ENCODE assay signal across 8 cellular contexts in the genomic region with DNA sequence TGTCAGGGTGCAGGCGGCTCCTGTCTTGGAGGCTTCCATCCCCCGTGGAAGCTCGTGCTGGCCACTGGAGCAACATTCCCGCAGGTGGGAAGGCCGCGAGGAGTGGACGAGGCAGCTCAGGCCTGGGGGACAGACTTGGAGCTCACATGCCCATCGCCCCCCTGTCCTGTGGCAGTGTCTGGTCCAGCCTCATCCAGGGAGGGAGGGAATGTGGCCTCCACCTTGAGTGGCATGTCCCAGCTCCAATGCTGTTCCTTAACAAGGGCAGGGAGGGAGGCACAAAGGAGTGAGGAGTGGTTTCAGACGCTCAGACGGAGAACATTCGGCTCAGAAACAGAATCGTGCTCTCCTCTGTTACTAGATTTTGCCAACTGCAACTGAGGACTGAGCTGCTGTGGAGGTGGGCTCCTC.
DNase-seq lines count a peak whose midpoint lies in the region; ATAC-seq and TF ChIP-seq lines count a peak whose summit lies in the region.

No MANE protein-coding gene starts in this region.

- ATAC-seq in Right ventricle myocardium superior (ENCODE audit: poor library complexity), result peak; percentile 7
- no peak for ATAC-seq in GM21717 (IDR thresholded peaks at IDR 0.05; ENCODE audit: unreplicated experiment)

- H3K9ac ChIP-seq in endocrine pancreas (ENCODE audit: control insufficient read depth, insufficient read depth, low read length), result peak overlapping the region; percentile 16

- H3K36me3 ChIP-seq in endocrine pancreas (ENCODE audit: control insufficient read depth, insufficient read depth, low read length) (no peaks in the 10 kb centered on the region), transverse colon (no peaks in the 10 kb centered on the region)

- TF ChIP-seq CTCF in transverse colon (IDR thresholded peaks at IDR 0.05), result no peak

- DNase-seq in Right ventricle myocardium superior (no peak), cardiac septum (ENCODE audit: low spot score) (no peak), RPMI7951 (ENCODE audit: low read depth) (peak; percentile 83), midbrain (lab: John Stamatoyannopoulos, UW) (peak; percentile 65), transverse colon (peak; percentile 33), SKM-1 treated with dmso at 0.1 percent for 144 hours (lab: John Stamatoyannopoulos, UW; ENCODE audit: unreplicated experiment) (no peak)

- intact Hi-C loops in Right ventricle myocardium superior (cut with DNase I) (no loop called here), cardiac septum (cut with DNase I) (loop anchor here (5.0 kb wide), 1 partner anchor 40 kb away; no protein-coding TSS in a partner anchor), transverse colon (cut with DNase I; ENCODE audit: low total_unique reads) (no loop called here)

- TF ChIP-seq EP300 in transverse colon (IDR thresholded peaks at IDR 0.05; ENCODE audit: low read depth), result no peak

- H3K27ac ChIP-seq in transverse colon, result peak overlapping the region; percentile 85 to 88 (median 86)

- in situ Hi-C loops in transverse colon (cut with MboI; ENCODE audit: low pct_ligation_motif_present in 1 of 4, low pct_unique_long_range_greater_than_20kb in 1 of 4, low sequenced_read_pairs in 3 of 4), result no loop called here

- 66% methylated on average over 12 of the region's 12 CpGs; no CpG with 5 or more reads in 1 of the 2 donors for WGBS in transverse colon (ENCODE audit: low coverage in 1 of 2), 2 donors

- TF ChIP-seq POLR2A in transverse colon (IDR thresholded peaks at IDR 0.05), result no peak

- no peaks in the 10 kb centered on the region for H3K9me3 ChIP-seq in endocrine pancreas (ENCODE audit: control insufficient read depth, low read length)
- H3K9me3 ChIP-seq in transverse colon, result no peaks in the 10 kb centered on the region

- no peaks in the 10 kb centered on the region for H3K4me1 ChIP-seq in endocrine pancreas (ENCODE audit: control insufficient read depth, insufficient read depth, low read length)
- peaks cover 15 to 20% (median 17%) of the 10 kb centered on the region in 4 donors for H3K4me1 ChIP-seq in transverse colon

- no peaks in the 10 kb centered on the region for H3K27me3 ChIP-seq in endocrine pancreas (ENCODE audit: control insufficient read depth, insufficient read depth, low read length)
- H3K27me3 ChIP-seq in transverse colon, result no peaks in the 10 kb centered on the region

- H3K4me3 ChIP-seq in endocrine pancreas (ENCODE audit: control insufficient read depth, insufficient read depth, low read length) (peak overlapping the region; percentile 48), transverse colon (peak overlapping the region in 3 of 4 donors; percentile 31 to 56 (median 35))

Comparison
In these comparisons a context has a peak if more than half of its experiments do, and no peak if none do; other contexts are left out.
1. DNase-seq: peak in RPMI7951 (single experiment), midbrain (single experiment) and transverse colon (single experiment); none in Right ventricle myocardium superior (single experiment), cardiac septum (single experiment) and SKM-1 treated with dmso at 0.1 percent for 144 hours (single experiment).